Comparison of ENCODE assay signal across 15 cellular contexts in the genomic region with DNA sequence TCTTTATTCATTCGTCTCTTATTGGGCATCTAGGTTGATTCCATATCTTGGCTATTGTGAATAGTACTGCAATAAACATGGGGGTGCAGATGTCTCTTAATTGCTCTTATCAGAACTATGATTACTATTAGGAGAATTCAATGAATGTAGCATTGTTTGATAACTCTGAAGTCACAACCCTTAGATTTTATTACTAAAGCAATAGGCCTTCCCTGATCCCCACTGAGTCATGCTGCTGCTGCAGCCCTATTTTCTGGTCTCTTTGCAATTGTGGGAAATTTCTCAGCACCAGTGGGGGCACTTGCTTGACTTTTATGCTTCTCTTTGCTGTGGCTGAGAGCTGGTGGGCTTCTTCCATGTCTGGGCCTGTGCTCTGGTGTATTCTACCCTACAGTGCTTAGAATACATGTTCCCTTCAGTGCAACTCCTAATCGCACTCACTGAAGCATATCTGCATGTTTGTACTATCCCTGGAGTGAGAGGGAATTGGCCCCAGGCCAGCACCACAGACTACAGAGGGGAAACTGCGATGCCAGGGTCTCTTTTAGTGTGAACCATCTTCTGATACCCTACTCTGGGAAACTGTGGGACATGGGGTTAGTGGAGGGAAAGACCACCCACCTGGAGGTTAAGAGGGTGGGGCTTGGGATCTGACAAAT. TPM values are rescaled to one million over a fixed set of nuclear protein-coding genes. Genes with fewer than 3 reads are reported as not detected.
A peak's percentile ranks its signal among the peaks of the same experiment; 100 is the strongest.
DNase-seq lines count a peak whose midpoint lies in the region; ATAC-seq and TF ChIP-seq lines count a peak whose summit lies in the region.
"Had no signal": no experiment of that assay in that cellular context is flagged by ENCODE, and none has a peak within 500 bp of the region (broad histone marks: within the 10 kb centered on the region; RNA-seq: fewer than 3 reads in every experiment).

No MANE protein-coding gene starts in this region.

- no peaks in the 10 kb centered on the region for H3K9me2 ChIP-seq in hepatocyte (replicated peaks; ENCODE audit: insufficient read depth)

- no peaks in the 10 kb centered on the region for H3K9me3 ChIP-seq in RWPE2 (ENCODE audit: severe bottlenecking)
- no peaks in the 10 kb centered on the region for H3K9me3 ChIP-seq in hepatocyte (ENCODE audit: low read depth)
- H3K9me3 ChIP-seq in uterus = no peaks in the 10 kb centered on the region

- no peaks in the 10 kb centered on the region for H3K79me2 ChIP-seq in hepatocyte

- WGBS in hepatocyte (ENCODE audit: low lambda C conversion rate, missing lambda C conversion rate) = 60% methylated on average over 3 of the region's 3 CpGs

- no peak overlapping the region for H2AFZ ChIP-seq in hepatocyte

- H4K20me1 ChIP-seq in hepatocyte (ENCODE audit: insufficient read depth, poor library complexity, severe bottlenecking) = no peaks in the 10 kb centered on the region

- H3K27ac ChIP-seq in RWPE2 (ENCODE audit: poor library complexity, severe bottlenecking) = no peak overlapping the region
- H3K27ac ChIP-seq in hepatocyte = peak overlapping the region; percentile 49
- H3K27ac ChIP-seq in uterus = no peak overlapping the region

- H3K4me3 ChIP-seq in RWPE2 (ENCODE audit: severe bottlenecking) (no peak overlapping the region), hepatocyte (no peak overlapping the region), uterus (no peak overlapping the region)
- H3K4me3 ChIP-seq: smooth muscle cell had no signal

- ATAC-seq in RWPE2 (ENCODE audit: low read depth) = peak; percentile 48; the same call in 2 of the 3 replicates
- ATAC-seq in HG02840 (IDR thresholded peaks at IDR 0.05; ENCODE audit: low FRiP score, unreplicated experiment) = no peak
- no peak for ATAC-seq in GM21447 (IDR thresholded peaks at IDR 0.05; ENCODE audit: unreplicated experiment)
- ATAC-seq: natural killer cell treated with Interleukin-12 subunit alpha and Interleukin-12 subunit beta and Interleukin-15 and Interleukin-18, amount 100 ng/mL, for 72 hours had no signal

- no peaks in the 10 kb centered on the region for H3K36me3 ChIP-seq in RWPE2 (ENCODE audit: low read depth)
- no peaks in the 10 kb centered on the region for H3K36me3 ChIP-seq in hepatocyte (replicated peaks; ENCODE audit: insufficient read depth, low read depth)
- no peaks in the 10 kb centered on the region for H3K36me3 ChIP-seq in uterus

- H3K4me1 ChIP-seq in RWPE2 (ENCODE audit: insufficient read depth, poor library complexity, severe bottlenecking) = no peaks in the 10 kb centered on the region
- peaks cover 28% of the 10 kb centered on the region for H3K4me1 ChIP-seq in hepatocyte (ENCODE audit: insufficient read depth)
- H3K4me1 ChIP-seq in uterus = no peaks in the 10 kb centered on the region

- no peak for TF ChIP-seq POLR2A in uterus (IDR thresholded peaks at IDR 0.05)

- H3K4me2 ChIP-seq in hepatocyte = peak overlapping the region; percentile 9
- H3K4me2 ChIP-seq: smooth muscle cell had no signal

- intact Hi-C loops in uterus (cut with DNase I; ENCODE audit: low total_unique reads) = no loop called here

- DNase-seq in DMS79 treated with DMSO at 0.1 percent for 48 hours (lab: John Stamatoyannopoulos, UW) (peak; percentile 34), DMS79 (lab: John Stamatoyannopoulos, UW) (no peak), HT1080 (ENCODE audit: low read depth) (peak; percentile 7), RWPE2 (ENCODE audit: low spot score) (no peak), hepatocyte (ENCODE audit: low spot score) (no peak), uterus (no peak)
- DNase-seq: activated CD4-positive, alpha-beta memory T cell treated with anti-CD3 and anti-CD28 coated beads for 36 hours; activated effector memory CD4-positive, alpha-beta T cell treated with anti-CD3 and anti-CD28 coated beads, Interleukin-2, amount 50 U/mL, for 16 hours; cortex of kidney; NCI-H1436 had no signal

- TF ChIP-seq CTCF in RWPE2 (IDR thresholded peaks at IDR 0.05; ENCODE audit: poor library complexity, severe bottlenecking) (no peak), hepatocyte (IDR thresholded peaks at IDR 0.05; ENCODE audit: poor library complexity) (no peak), uterus (IDR thresholded peaks at IDR 0.05) (no peak)

- H3K27me3 ChIP-seq in RWPE2 (ENCODE audit: insufficient read depth, poor library complexity, severe bottlenecking) (no peaks in the 10 kb centered on the region), hepatocyte (no peaks in the 10 kb centered on the region), uterus (no peaks in the 10 kb centered on the region)

RNA-seq across cellular contexts. Expression of a gene that starts 52.2 kb away (rescaled TPM):
- total RNA-seq in HT1080 (2014; rRNA removed; shearing (Covaris generic)) = 2.7 and 2.9 TPM in 2 replicates
- polyA plus RNA-seq in HT1080 (2015; cell fraction: cytosol; rRNA removed) = 1.9 and 2.5 TPM in 2 replicates
- 4.6 and 5.6 TPM in 2 replicates for polyA plus RNA-seq in HT1080 (2015; cell fraction: nucleus; rRNA removed)
- total RNA-seq in hepatocyte (27.7 and 28.3 TPM in 2 replicates), uterus (10 to 100 TPM in 3 of 4 donors, 1 to 10 TPM in 1; 2.6 to 37.6 (median 11.5) TPM)
- polyA plus RNA-seq in hepatocyte = 16.4 and 21.9 TPM in 2 replicates
- total RNA-seq: T-helper 2 cell treated with Interferon-gamma antibody and Interleukin-4, amounts not matched to agents 100 ng/mL and 5 ng/mL, for 36 hours had no signal

Comparison
In these comparisons a context has a peak if more than half of its experiments do, and no peak if none do; other contexts are left out.
1. DNase-seq: peak in DMS79 treated with DMSO at 0.1 percent for 48 hours (single experiment) and HT1080 (single experiment); none in DMS79 (single experiment), RWPE2 (single experiment), hepatocyte (single experiment) and uterus (0 of 2).